Comparison of ENCODE assay signal across 16 cellular contexts in the genomic region with DNA sequence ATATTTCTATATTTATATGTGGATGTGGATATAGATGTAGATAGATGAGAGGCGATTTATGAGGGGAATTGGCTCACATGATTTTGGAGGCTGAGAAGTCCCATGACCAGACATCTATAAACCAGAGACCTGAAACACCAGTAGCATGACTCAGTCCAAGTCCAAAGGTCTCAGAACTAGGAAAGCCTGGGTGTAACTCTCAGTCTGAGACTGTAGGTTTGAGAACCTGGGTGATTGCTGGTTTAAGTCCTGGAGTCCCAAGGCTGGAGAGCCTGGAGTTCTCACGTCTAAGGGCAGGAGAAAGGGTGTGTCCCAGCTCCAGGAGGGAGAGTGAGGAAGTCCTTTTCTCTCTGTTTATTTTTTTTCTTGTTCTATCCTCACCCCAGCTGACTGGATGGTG. TPM values are rescaled to one million over a fixed set of nuclear protein-coding genes. Genes with fewer than 3 reads are reported as not detected.
A peak's percentile ranks its signal among the peaks of the same experiment; 100 is the strongest.
DNase-seq lines count a peak whose midpoint lies in the region; ATAC-seq and TF ChIP-seq lines count a peak whose summit lies in the region.
"Had no signal": no experiment of that assay in that cellular context is flagged by ENCODE, and none has a peak within 500 bp of the region (broad histone marks: within the 10 kb centered on the region; RNA-seq: fewer than 3 reads in every experiment).

No MANE protein-coding gene starts in this region.

- no peak overlapping the region for H3K27ac ChIP-seq in mesenchymal stem cell (ENCODE audit: low read length, poor library complexity, severe bottlenecking)
- H3K27ac ChIP-seq: thoracic aorta had no signal

- no peaks in the 10 kb centered on the region for H3K27me3 ChIP-seq in mesenchymal stem cell (ENCODE audit: control insufficient read depth in 1 of 2, insufficient read depth in 1 of 2, low read length in 2 of 2)

- no peaks in the 10 kb centered on the region for H3K36me3 ChIP-seq in mesenchymal stem cell (ENCODE audit: control insufficient read depth in 1 of 2, insufficient read depth in 2 of 2, low read depth in 1 of 2, low read length in 2 of 2)
- H3K36me3 ChIP-seq: thoracic aorta had no signal

- no peak overlapping the region for H2BK120ac ChIP-seq in mesenchymal stem cell (ENCODE audit: low read depth, low read length)

- H2BK12ac ChIP-seq in mesenchymal stem cell (ENCODE audit: low read length in 2 of 2): no peak overlapping the region

- H3K4ac ChIP-seq in mesenchymal stem cell (ENCODE audit: low read depth in 1 of 2, low read length in 2 of 2): no peak overlapping the region

- in situ Hi-C loops in Caki2 (cut with HindIII; ENCODE audit: low pct_unique_long_range_greater_than_20kb, low sequenced_read_pairs): no loop called here

- H3K23ac ChIP-seq in mesenchymal stem cell (ENCODE audit: low read length in 2 of 2): no peak overlapping the region

- no peak overlapping the region for H2AFZ ChIP-seq in mesenchymal stem cell (ENCODE audit: low read depth, low read length)

- no peak overlapping the region for H3K18ac ChIP-seq in mesenchymal stem cell (ENCODE audit: low read depth in 1 of 2, low read length in 2 of 2)

- H3K9me3 ChIP-seq in mesenchymal stem cell (ENCODE audit: control insufficient read depth, low read length): no peaks in the 10 kb centered on the region
- H3K9me3 ChIP-seq: thoracic aorta had no signal

- ATAC-seq in GM18502 (IDR thresholded peaks at IDR 0.05; ENCODE audit: poor library complexity, unreplicated experiment): no peak
- ATAC-seq: CD8-positive, alpha-beta T cell; effector memory CD8-positive, alpha-beta T cell; left lobe of liver had no signal

- WGBS in mesenchymal stem cell: 100% methylated on average over 2 of the region's 2 CpGs

- DNase-seq in Caki2 (ENCODE audit: low read depth) (peak; percentile 31), M059J (ENCODE audit: low read depth) (peak; percentile 35), epithelial cell of esophagus (ENCODE audit: low read depth) (peak; percentile 49), mesenchymal stem cell (peak; percentile 33), OCI-M2 (lab: John Stamatoyannopoulos, UW; ENCODE audit: unreplicated experiment) (no peak), iPS-NIHi7 (ENCODE audit: extremely low spot score) (no peak), DMS 273 treated with DMSO at 0.1 percent for 48 hours (lab: John Stamatoyannopoulos, UW) (no peak)
- DNase-seq: activated CD4-positive, alpha-beta T cell treated with anti-CD3 and anti-CD28 coated beads, Interleukin-2, amount 10 ng/mL, durations not matched to agents 7 days and 5 days; aorta; CD8-positive, alpha-beta T cell; effector memory CD8-positive, alpha-beta T cell; GOT3; retina had no signal

- no peak overlapping the region for H3K14ac ChIP-seq in mesenchymal stem cell (ENCODE audit: low read length in 2 of 2)

- TF ChIP-seq CTCF in epithelial cell of esophagus (IDR thresholded peaks at IDR 0.05; ENCODE audit: insufficient read depth, low read depth, low read length, missing control alignments): no peak

- H2BK15ac ChIP-seq in mesenchymal stem cell (ENCODE audit: low read depth, poor library complexity, severe bottlenecking): no peak overlapping the region

- H4K8ac ChIP-seq in mesenchymal stem cell (ENCODE audit: low read length): no peak overlapping the region

- H3K4me3 ChIP-seq in epithelial cell of esophagus (ENCODE audit: low read length) (no peak overlapping the region), mesenchymal stem cell (ENCODE audit: insufficient read depth in 1 of 2, low read depth in 1 of 2, low read length in 2 of 2) (no peak overlapping the region)
- H3K4me3 ChIP-seq: thoracic aorta had no signal

- H3K79me1 ChIP-seq in mesenchymal stem cell (replicated peaks; ENCODE audit: low read length, poor library complexity, severe bottlenecking): no peaks in the 10 kb centered on the region

- H2AK5ac ChIP-seq in mesenchymal stem cell (ENCODE audit: low read length, severe bottlenecking): no peak overlapping the region

- no peak overlapping the region for H4K91ac ChIP-seq in mesenchymal stem cell (ENCODE audit: low read length)

- no peak overlapping the region for H3K4me2 ChIP-seq in mesenchymal stem cell (ENCODE audit: low read length, poor library complexity, severe bottlenecking)

- H3K4me1 ChIP-seq in mesenchymal stem cell (ENCODE audit: control insufficient read depth, insufficient read depth, low read depth, low read length): no peaks in the 10 kb centered on the region

- no peak overlapping the region for H3K9ac ChIP-seq in mesenchymal stem cell (ENCODE audit: low read length)

- H2BK5ac ChIP-seq in mesenchymal stem cell (ENCODE audit: low read depth, low read length, poor library complexity, severe bottlenecking): no peak overlapping the region

RNA-seq across cellular contexts. Expression of gene EMP1, which starts 45.3 kb away (rescaled TPM):
- total RNA-seq in Caki2 (2014; rRNA removed; shearing (Covaris generic); ENCODE audit: low replicate concordance): 7.8 and 17.2 TPM in 2 replicates
- 28.9 and 107 TPM in 2 replicates for total RNA-seq in M059J (2014; rRNA removed; shearing (Covaris generic))
- 110 TPM for polyA plus RNA-seq in mesenchymal stem cell (2013, experiment 1 of 2)
- 171 TPM for polyA plus RNA-seq in mesenchymal stem cell (2013, experiment 2 of 2)

Comparison
In these comparisons a context has a peak if more than half of its experiments do, and no peak if none do; other contexts are left out.
1. DNase-seq: peak in Caki2 (single experiment), M059J (single experiment), epithelial cell of esophagus (single experiment) and mesenchymal stem cell (single experiment); none in OCI-M2 (single experiment), iPS-NIHi7 (single experiment) and DMS 273 treated with DMSO at 0.1 percent for 48 hours (single experiment).